Comparison of ENCODE assay signal across 1 cellular context in genomic region chr5:79875230-79875629, GRCh38.
TF ChIP-seq lines count a peak whose summit lies in the region.

No MANE protein-coding gene starts in this region.

TF ChIP-seq in GM23338, 12 proteins besides CTCF, POLR2A, EP300 and RAD21 (continued from another document):
- TF ChIP-seq ZNF462 (CRISPR knock-in tag; IDR thresholded peaks at IDR 0.05) (no peak), CREB1 (CRISPR knock-in tag; IDR thresholded peaks at IDR 0.05; ENCODE audit: low read depth) (no peak), JUNB (IDR thresholded peaks at IDR 0.05; ENCODE audit: unreplicated experiment) (no peak)
